ENCODE assay signal across 1 cellular context in the genomic region with DNA sequence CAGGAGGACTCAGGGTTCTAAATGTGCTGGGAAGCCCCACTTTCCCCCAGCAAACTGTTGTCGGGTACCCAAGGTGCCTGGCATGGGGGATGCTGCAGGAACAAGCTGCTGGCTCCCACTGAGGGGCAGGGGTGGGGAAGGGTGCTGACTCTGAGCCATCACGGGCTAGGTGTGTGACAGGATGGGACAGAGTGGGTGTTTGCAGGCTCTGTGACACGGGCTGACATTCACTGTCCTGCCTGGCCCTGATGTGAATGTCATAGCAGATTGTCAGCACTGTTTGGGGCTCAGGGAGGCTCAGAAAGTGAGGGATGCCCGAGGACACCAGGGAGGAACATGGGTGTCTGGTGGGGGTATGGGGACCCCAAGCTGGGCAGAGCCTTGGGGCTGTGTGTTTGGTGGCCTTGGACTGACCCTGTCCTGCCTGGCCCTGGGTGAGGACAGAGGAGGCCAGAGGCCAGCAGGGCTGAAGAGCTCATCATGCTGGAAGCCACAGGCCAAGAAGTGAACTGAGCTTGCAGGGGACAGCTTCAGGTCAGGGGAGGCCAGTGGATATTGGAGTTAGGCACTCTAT.
TF ChIP-seq lines count a peak whose summit lies in the region.

No MANE protein-coding gene starts in this region.

TF ChIP-seq in HepG2, 621 proteins besides CTCF, POLR2A, EP300 and RAD21 (continued from another document):
- TF ChIP-seq, protein P1, sequence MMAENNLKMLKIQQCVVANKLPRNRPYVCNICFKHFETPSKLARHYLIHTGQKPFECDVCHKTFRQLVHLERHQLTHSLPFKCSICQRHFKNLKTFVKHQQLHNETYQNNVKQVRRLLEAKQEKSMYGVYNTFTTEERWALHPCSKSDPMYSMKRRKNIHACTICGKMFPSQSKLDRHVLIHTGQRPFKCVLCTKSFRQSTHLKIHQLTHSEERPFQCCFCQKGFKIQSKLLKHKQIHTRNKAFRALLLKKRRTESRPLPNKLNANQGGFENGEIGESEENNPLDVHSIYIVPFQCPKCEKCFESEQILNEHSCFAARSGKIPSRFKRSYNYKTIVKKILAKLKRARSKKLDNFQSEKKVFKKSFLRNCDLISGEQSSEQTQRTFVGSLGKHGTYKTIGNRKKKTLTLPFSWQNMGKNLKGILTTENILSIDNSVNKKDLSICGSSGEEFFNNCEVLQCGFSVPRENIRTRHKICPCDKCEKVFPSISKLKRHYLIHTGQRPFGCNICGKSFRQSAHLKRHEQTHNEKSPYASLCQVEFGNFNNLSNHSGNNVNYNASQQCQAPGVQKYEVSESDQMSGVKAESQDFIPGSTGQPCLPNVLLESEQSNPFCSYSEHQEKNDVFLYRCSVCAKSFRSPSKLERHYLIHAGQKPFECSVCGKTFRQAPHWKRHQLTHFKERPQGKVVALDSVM (CRISPR knock-in tag; IDR thresholded peaks at IDR 0.05), result peak; percentile 54; the same call in 1 of the 2 replicates
- TF ChIP-seq, protein P2, sequence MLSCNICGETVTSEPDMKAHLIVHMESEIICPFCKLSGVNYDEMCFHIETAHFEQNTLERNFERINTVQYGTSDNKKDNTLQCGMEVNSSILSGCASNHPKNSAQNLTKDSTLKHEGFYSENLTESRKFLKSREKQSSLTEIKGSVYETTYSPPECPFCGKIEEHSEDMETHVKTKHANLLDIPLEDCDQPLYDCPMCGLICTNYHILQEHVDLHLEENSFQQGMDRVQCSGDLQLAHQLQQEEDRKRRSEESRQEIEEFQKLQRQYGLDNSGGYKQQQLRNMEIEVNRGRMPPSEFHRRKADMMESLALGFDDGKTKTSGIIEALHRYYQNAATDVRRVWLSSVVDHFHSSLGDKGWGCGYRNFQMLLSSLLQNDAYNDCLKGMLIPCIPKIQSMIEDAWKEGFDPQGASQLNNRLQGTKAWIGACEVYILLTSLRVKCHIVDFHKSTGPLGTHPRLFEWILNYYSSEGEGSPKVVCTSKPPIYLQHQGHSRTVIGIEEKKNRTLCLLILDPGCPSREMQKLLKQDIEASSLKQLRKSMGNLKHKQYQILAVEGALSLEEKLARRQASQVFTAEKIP (CRISPR knock-in tag; IDR thresholded peaks at IDR 0.05; ENCODE audit: borderline replicate concordance), result no peak
- TF ChIP-seq, protein P3, sequence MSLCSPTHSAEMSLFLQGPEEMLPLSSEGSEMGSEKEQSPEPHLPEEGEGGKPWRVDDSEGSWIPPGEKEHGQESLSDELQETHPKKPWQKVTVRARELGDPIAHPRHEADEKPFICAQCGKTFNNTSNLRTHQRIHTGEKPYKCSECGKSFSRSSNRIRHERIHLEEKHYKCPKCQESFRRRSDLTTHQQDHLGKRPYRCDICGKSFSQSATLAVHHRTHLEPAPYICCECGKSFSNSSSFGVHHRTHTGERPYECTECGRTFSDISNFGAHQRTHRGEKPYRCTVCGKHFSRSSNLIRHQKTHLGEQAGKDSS (CRISPR knock-in tag; IDR thresholded peaks at IDR 0.05; ENCODE audit: borderline replicate concordance, low read depth), result no peak
- TF ChIP-seq RARA (CRISPR knock-in tag; IDR thresholded peaks at IDR 0.05) (0 out of 2 replicates have a peak, but pooled peaks have one; percentile 36), HOXA9 (CRISPR knock-in tag; IDR thresholded peaks at IDR 0.05; ENCODE audit: borderline replicate concordance) (no peak)
